In genomic region chr20:63737940-63738686, GRCh38 we compare ENCODE assay signal across 8 cellular contexts. TPM values are rescaled to one million over a fixed set of nuclear protein-coding genes. Genes with fewer than 3 reads are reported as not detected.
DNase-seq lines count a peak whose midpoint lies in the region; ATAC-seq and TF ChIP-seq lines count a peak whose summit lies in the region.

No MANE protein-coding gene starts in this region.

- H3K4me1 ChIP-seq in liver (ENCODE audit: control insufficient read depth in 4 of 4, insufficient read depth in 4 of 4, low read length in 3 of 4) = peaks cover 14 to 87% (median 54%) of the 10 kb centered on the region in 4 donors

- H3K9me3 Mint-ChIP-seq in activated T-helper 2 cell treated with anti-CD3 and anti-CD28 coated beads, Interferon-gamma antibody, Interleukin-2, Interleukin-4, amounts not matched to agents 10 μg/mL and 5 μg/mL and 100 μg/mL, durations not matched to agents 14 hours and 24 hours and 36 hours = no peaks in the 10 kb centered on the region

- peak; percentile 14 to 64 (median 54) for DNase-seq in stimulated activated naive CD4-positive, alpha-beta T cell (lab: John Stamatoyannopoulos, UW)
- DNase-seq in stimulated activated naive CD4-positive, alpha-beta T cell treated with Interleukin-2 at 50 U/mL for 16 hours (lab: John Stamatoyannopoulos, UW) = no peak
- no peak for DNase-seq in activated T-helper 2 cell treated with anti-CD3 and anti-CD28 coated beads, Interferon-gamma antibody, Interleukin-2, Interleukin-4, amounts not matched to agents 10 μg/mL and 5 μg/mL and 100 μg/mL, durations not matched to agents 14 hours and 24 hours and 36 hours (ENCODE audit: low spot score)
- DNase-seq in AG08396 (ENCODE audit: low spot score) (no peak), DMS153 (lab: John Stamatoyannopoulos, UW) (no peak)

- H3K27me3 ChIP-seq in liver (ENCODE audit: control insufficient read depth in 4 of 4, insufficient read depth in 4 of 4, low read length in 3 of 4) = no peaks in the 10 kb centered on the region

- no peak for TF ChIP-seq RAD21 in liver (IDR thresholded peaks at IDR 0.05)

- H3K27me3 Mint-ChIP-seq in activated T-helper 2 cell treated with anti-CD3 and anti-CD28 coated beads, Interferon-gamma antibody, Interleukin-2, Interleukin-4, amounts not matched to agents 10 μg/mL and 5 μg/mL and 100 μg/mL, durations not matched to agents 14 hours and 24 hours and 36 hours (ENCODE audit: low read depth) = no peaks in the 10 kb centered on the region

- peak overlapping the region; percentile 38 to 55 for H3K9ac ChIP-seq in liver (ENCODE audit: low read depth in 1 of 2, low read length in 2 of 2)

- peaks cover 17% of the 10 kb centered on the region for H3K4me1 Mint-ChIP-seq in activated T-helper 2 cell treated with anti-CD3 and anti-CD28 coated beads, Interferon-gamma antibody, Interleukin-2, Interleukin-4, amounts not matched to agents 10 μg/mL and 5 μg/mL and 100 μg/mL, durations not matched to agents 14 hours and 24 hours and 36 hours (ENCODE audit: low read depth)

- H3K36me3 ChIP-seq in liver (ENCODE audit: control insufficient read depth in 4 of 4, insufficient read depth in 3 of 4, low read depth in 1 of 4, low read length in 3 of 4) = no peaks in the 10 kb centered on the region

- H3K36me3 Mint-ChIP-seq in activated T-helper 2 cell treated with anti-CD3 and anti-CD28 coated beads, Interferon-gamma antibody, Interleukin-2, Interleukin-4, amounts not matched to agents 10 μg/mL and 5 μg/mL and 100 μg/mL, durations not matched to agents 14 hours and 24 hours and 36 hours (ENCODE audit: low read depth) = peaks cover 26% of the 10 kb centered on the region

- no peak for TF ChIP-seq CTCF in liver (IDR thresholded peaks at IDR 0.05; ENCODE audit: low read depth, low read length, missing input control)

- H3K27ac ChIP-seq in liver (ENCODE audit: low read depth in 1 of 2, low read length in 2 of 2) = peak overlapping the region; percentile 59 to 76

- intact Hi-C loops in activated T-helper 2 cell treated with anti-CD3 and anti-CD28 coated beads, Interferon-gamma antibody, Interleukin-2, Interleukin-4, amounts not matched to agents 10 μg/mL and 5 μg/mL and 100 μg/mL, durations not matched to agents 14 hours and 24 hours and 36 hours (cut with micrococcal nuclease) = loop anchor here (10.0 kb wide), 1 partner anchor 127 kb away; the partner anchor contains the start of genes ABHD16B and TPD52L2

- peak overlapping the region; percentile 69 to 91 (median 86) for H3K4me3 ChIP-seq in liver (ENCODE audit: low read depth in 1 of 3, low read length in 3 of 3)

- H3K9me3 ChIP-seq in liver (ENCODE audit: control insufficient read depth in 4 of 4, low read length in 3 of 4) = no peaks in the 10 kb centered on the region

- no peak for ATAC-seq in HG03521 (IDR thresholded peaks at IDR 0.05; ENCODE audit: unreplicated experiment)
- ATAC-seq in HG02588 (IDR thresholded peaks at IDR 0.05; ENCODE audit: unreplicated experiment) = no peak

- 6% methylated on average over 44 of the region's 44 CpGs for WGBS in liver

- no peak overlapping the region for H3K27ac Mint-ChIP-seq in activated T-helper 2 cell treated with anti-CD3 and anti-CD28 coated beads, Interferon-gamma antibody, Interleukin-2, Interleukin-4, amounts not matched to agents 10 μg/mL and 5 μg/mL and 100 μg/mL, durations not matched to agents 14 hours and 24 hours and 36 hours

- H3K4me3 Mint-ChIP-seq in activated T-helper 2 cell treated with anti-CD3 and anti-CD28 coated beads, Interferon-gamma antibody, Interleukin-2, Interleukin-4, amounts not matched to agents 10 μg/mL and 5 μg/mL and 100 μg/mL, durations not matched to agents 14 hours and 24 hours and 36 hours (ENCODE audit: low read depth) = peak overlapping the region; percentile 13

TF ChIP-seq in liver, 16 proteins besides CTCF, POLR2A, EP300 and RAD21:
- no peak for TF ChIP-seq JUND (IDR thresholded peaks at IDR 0.05)
- TF ChIP-seq, protein P1, sequence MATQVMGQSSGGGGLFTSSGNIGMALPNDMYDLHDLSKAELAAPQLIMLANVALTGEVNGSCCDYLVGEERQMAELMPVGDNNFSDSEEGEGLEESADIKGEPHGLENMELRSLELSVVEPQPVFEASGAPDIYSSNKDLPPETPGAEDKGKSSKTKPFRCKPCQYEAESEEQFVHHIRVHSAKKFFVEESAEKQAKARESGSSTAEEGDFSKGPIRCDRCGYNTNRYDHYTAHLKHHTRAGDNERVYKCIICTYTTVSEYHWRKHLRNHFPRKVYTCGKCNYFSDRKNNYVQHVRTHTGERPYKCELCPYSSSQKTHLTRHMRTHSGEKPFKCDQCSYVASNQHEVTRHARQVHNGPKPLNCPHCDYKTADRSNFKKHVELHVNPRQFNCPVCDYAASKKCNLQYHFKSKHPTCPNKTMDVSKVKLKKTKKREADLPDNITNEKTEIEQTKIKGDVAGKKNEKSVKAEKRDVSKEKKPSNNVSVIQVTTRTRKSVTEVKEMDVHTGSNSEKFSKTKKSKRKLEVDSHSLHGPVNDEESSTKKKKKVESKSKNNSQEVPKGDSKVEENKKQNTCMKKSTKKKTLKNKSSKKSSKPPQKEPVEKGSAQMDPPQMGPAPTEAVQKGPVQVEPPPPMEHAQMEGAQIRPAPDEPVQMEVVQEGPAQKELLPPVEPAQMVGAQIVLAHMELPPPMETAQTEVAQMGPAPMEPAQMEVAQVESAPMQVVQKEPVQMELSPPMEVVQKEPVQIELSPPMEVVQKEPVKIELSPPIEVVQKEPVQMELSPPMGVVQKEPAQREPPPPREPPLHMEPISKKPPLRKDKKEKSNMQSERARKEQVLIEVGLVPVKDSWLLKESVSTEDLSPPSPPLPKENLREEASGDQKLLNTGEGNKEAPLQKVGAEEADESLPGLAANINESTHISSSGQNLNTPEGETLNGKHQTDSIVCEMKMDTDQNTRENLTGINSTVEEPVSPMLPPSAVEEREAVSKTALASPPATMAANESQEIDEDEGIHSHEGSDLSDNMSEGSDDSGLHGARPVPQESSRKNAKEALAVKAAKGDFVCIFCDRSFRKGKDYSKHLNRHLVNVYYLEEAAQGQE (IDR thresholded peaks at IDR 0.05) = no peak
- TF ChIP-seq SP1 (IDR thresholded peaks at IDR 0.05) = peak; percentile 47
- TF ChIP-seq, protein P2, sequence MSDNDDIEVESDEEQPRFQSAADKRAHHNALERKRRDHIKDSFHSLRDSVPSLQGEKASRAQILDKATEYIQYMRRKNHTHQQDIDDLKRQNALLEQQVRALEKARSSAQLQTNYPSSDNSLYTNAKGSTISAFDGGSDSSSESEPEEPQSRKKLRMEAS (IDR thresholded peaks at IDR 0.05) = no peak
- peak; percentile 75 to 82 for TF ChIP-seq HNF4A (conservative IDR thresholded peaks at IDR 0.05)
- TF ChIP-seq YY1 (IDR thresholded peaks at IDR 0.05) = peak; percentile 40
- TF ChIP-seq TAF1 (conservative IDR thresholded peaks at IDR 0.05) = no peak
- no peak for TF ChIP-seq FOXA1 (IDR thresholded peaks at IDR 0.05)
- TF ChIP-seq RXRA (IDR thresholded peaks at IDR 0.05) = peak; percentile 74 to 79
- no peak for TF ChIP-seq GABPA (IDR thresholded peaks at IDR 0.05 in 1 of 2, conservative IDR thresholded peaks at IDR 0.05 in 1 of 2)

RNA-seq across cellular contexts. Expression of gene SLC2A4RG, which starts 1.5 kb away (rescaled TPM):
- 48.3 and 53.0 TPM in 2 replicates for total RNA-seq in activated T-helper 2 cell treated with anti-CD3 and anti-CD28 coated beads, Interferon-gamma antibody, Interleukin-2, Interleukin-4, amounts not matched to agents 10 μg/mL and 5 μg/mL and 100 μg/mL, durations not matched to agents 14 hours and 24 hours and 36 hours
- total RNA-seq in liver = 10 to 100 TPM; 22.2 to 27.9 TPM
- polyA plus RNA-seq in liver = 10 to 100 TPM; 31.0 to 39.7 TPM

RNA-seq across cellular contexts. Expression of gene LIME1, which starts 1.6 kb away (rescaled TPM):
- total RNA-seq in activated T-helper 2 cell treated with anti-CD3 and anti-CD28 coated beads, Interferon-gamma antibody, Interleukin-2, Interleukin-4, amounts not matched to agents 10 μg/mL and 5 μg/mL and 100 μg/mL, durations not matched to agents 14 hours and 24 hours and 36 hours = 15.7 TPM in 2 replicates
- total RNA-seq in liver = 10 to 100 TPM; 21.2 to 50.4 TPM
- polyA plus RNA-seq in liver = 10 to 100 TPM; 52.8 to 69.0 TPM

RNA-seq across cellular contexts. Expression of gene ZGPAT, which starts 30.3 kb away (rescaled TPM):
- 29.0 and 36.1 TPM in 2 replicates for total RNA-seq in activated T-helper 2 cell treated with anti-CD3 and anti-CD28 coated beads, Interferon-gamma antibody, Interleukin-2, Interleukin-4, amounts not matched to agents 10 μg/mL and 5 μg/mL and 100 μg/mL, durations not matched to agents 14 hours and 24 hours and 36 hours
- 10 to 100 TPM; 10.3 to 14.7 TPM for total RNA-seq in liver
- polyA plus RNA-seq in liver = 10 to 100 TPM; 26.2 to 90.5 TPM

RNA-seq across cellular contexts. Expression of gene ARFRP1, which starts 30.3 kb away (rescaled TPM):
- total RNA-seq in activated T-helper 2 cell treated with anti-CD3 and anti-CD28 coated beads, Interferon-gamma antibody, Interleukin-2, Interleukin-4, amounts not matched to agents 10 μg/mL and 5 μg/mL and 100 μg/mL, durations not matched to agents 14 hours and 24 hours and 36 hours = 59.0 and 59.1 TPM in 2 replicates
- total RNA-seq in liver = 10 to 100 TPM; 14.2 to 21.0 TPM
- polyA plus RNA-seq in liver = 10 to 100 TPM; 20.0 to 26.9 TPM

RNA-seq across cellular contexts. Expression of gene TNFRSF6B, which starts 41.7 kb away (rescaled TPM):
- total RNA-seq in activated T-helper 2 cell treated with anti-CD3 and anti-CD28 coated beads, Interferon-gamma antibody, Interleukin-2, Interleukin-4, amounts not matched to agents 10 μg/mL and 5 μg/mL and 100 μg/mL, durations not matched to agents 14 hours and 24 hours and 36 hours = not detected in 2 replicates
- under 1 TPM in 1 of 2 donors, not detected in 1; 0.09 TPM for total RNA-seq in liver
- polyA plus RNA-seq in liver = under 1 TPM in 1 of 2 donors, not detected in 1; 0.73 TPM

Comparison
In these comparisons a context has a peak if more than half of its experiments do, and no peak if none do; other contexts are left out.
1. DNase-seq: peak in stimulated activated naive CD4-positive, alpha-beta T cell (6 of 6); none in stimulated activated naive CD4-positive, alpha-beta T cell treated with Interleukin-2 at 50 U/mL for 16 hours (single experiment), activated T-helper 2 cell treated with anti-CD3 and anti-CD28 coated beads, Interferon-gamma antibody, Interleukin-2, Interleukin-4, amounts not matched to agents 10 μg/mL and 5 μg/mL and 100 μg/mL, durations not matched to agents 14 hours and 24 hours and 36 hours (single experiment), AG08396 (single experiment) and DMS153 (single experiment).